ENCODE assay signal across 15 cellular contexts in the genomic region with DNA sequence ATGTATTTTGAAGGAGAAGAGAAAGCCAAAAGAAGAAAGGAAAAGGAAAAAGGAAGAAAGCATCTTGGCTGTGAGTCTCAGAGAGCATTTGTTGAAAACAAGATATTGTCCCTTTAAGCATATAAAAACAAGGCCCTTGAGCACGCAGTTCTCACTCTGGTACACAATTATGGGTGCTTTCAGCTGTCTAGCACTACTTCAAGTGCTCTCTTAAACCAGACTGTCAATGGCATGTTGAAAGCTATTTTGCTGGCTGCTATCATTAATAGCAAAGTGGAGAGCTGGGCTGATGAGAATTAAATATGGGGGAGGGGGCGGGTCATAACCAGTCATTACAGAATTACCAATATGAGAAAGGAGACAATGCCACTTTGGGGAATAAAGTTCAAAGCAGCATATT. TPM values are rescaled to one million over a fixed set of nuclear protein-coding genes. Genes with fewer than 3 reads are reported as not detected.
DNase-seq lines count a peak whose midpoint lies in the region; ATAC-seq and TF ChIP-seq lines count a peak whose summit lies in the region.
"Had no signal": no experiment of that assay in that cellular context is flagged by ENCODE, and none has a peak within 500 bp of the region (broad histone marks: within the 10 kb centered on the region; RNA-seq: fewer than 3 reads in every experiment).

No MANE protein-coding gene starts in this region.

- H3K27me3 ChIP-seq in heart left ventricle, result no peaks in the 10 kb centered on the region
- H3K27me3 ChIP-seq: SJCRH30 had no signal

- no peak for TF ChIP-seq CTCF in heart left ventricle (IDR thresholded peaks at IDR 0.05)
- no peak for TF ChIP-seq CTCF in mesothelial cell of epicardium (IDR thresholded peaks at IDR 0.05; ENCODE audit: unreplicated experiment)

- intact Hi-C loops in heart left ventricle (cut with DNase I), result no loop called here

- no peak overlapping the region for H3K27ac Mint-ChIP-seq in stimulated activated effector memory CD8-positive, alpha-beta T cell treated with anti-CD3 and anti-CD28 coated beads, Interleukin-12 subunit alpha, Interleukin-12 subunit beta, amount 100 ng/mL, for 72 hours
- no peak overlapping the region for H3K27ac Mint-ChIP-seq in mesothelial cell of epicardium

- H3K27me3 Mint-ChIP-seq in mesothelial cell of epicardium (ENCODE audit: low read depth), result no peaks in the 10 kb centered on the region

- H3K36me3 Mint-ChIP-seq in stimulated activated effector memory CD8-positive, alpha-beta T cell treated with anti-CD3 and anti-CD28 coated beads, Interleukin-12 subunit alpha, Interleukin-12 subunit beta, amount 100 ng/mL, for 72 hours, result peaks cover 97% of the 10 kb centered on the region
- peaks cover 44% of the 10 kb centered on the region for H3K36me3 Mint-ChIP-seq in mesothelial cell of epicardium

- peaks cover 99% of the 10 kb centered on the region for H3K4me1 Mint-ChIP-seq in stimulated activated effector memory CD8-positive, alpha-beta T cell treated with anti-CD3 and anti-CD28 coated beads, Interleukin-12 subunit alpha, Interleukin-12 subunit beta, amount 100 ng/mL, for 72 hours
- peaks cover 73% of the 10 kb centered on the region for H3K4me1 Mint-ChIP-seq in mesothelial cell of epicardium

- TF ChIP-seq POLR2A in heart left ventricle (IDR thresholded peaks at IDR 0.05), result no peak

- peaks cover 0 to 95% (median 18%) of the 10 kb centered on the region in 9 donors for H3K36me3 ChIP-seq in heart left ventricle

- H3K4me3 Mint-ChIP-seq in stimulated activated effector memory CD8-positive, alpha-beta T cell treated with anti-CD3 and anti-CD28 coated beads, Interleukin-12 subunit alpha, Interleukin-12 subunit beta, amount 100 ng/mL, for 72 hours, result peak overlapping the region; percentile 15
- H3K4me3 Mint-ChIP-seq in mesothelial cell of epicardium, result no peak overlapping the region

- H3K4me1 ChIP-seq in heart left ventricle, result peaks cover 0 to 98% (median 40%) of the 10 kb centered on the region in 12 donors

- peak overlapping the region in 2 of 12 donors; percentile 23 to 72 for H3K27ac ChIP-seq in heart left ventricle
- H3K27ac ChIP-seq: SJCRH30, thoracic aorta had no signal

- H3K4me3 ChIP-seq in heart left ventricle, result peak overlapping the region in 4 of 12 donors; percentile 2 to 29 (median 8)
- H3K4me3 ChIP-seq: SJCRH30, thoracic aorta had no signal

- peak; percentile 74 to 87 (median 77) for ATAC-seq in heart left ventricle
- no peak for ATAC-seq in stimulated activated effector memory CD8-positive, alpha-beta T cell treated with anti-CD3 and anti-CD28 coated beads, Interleukin-12 subunit alpha, Interleukin-12 subunit beta, amount 100 ng/mL, for 72 hours
- ATAC-seq in GM19328 (IDR thresholded peaks at IDR 0.05; ENCODE audit: unreplicated experiment), result no peak
- ATAC-seq in HG03095 (IDR thresholded peaks at IDR 0.05; ENCODE audit: unreplicated experiment), result no peak

- DNase-seq in NCI-H1105 (lab: John Stamatoyannopoulos, UW) (peak; percentile 95), NCI-H345 treated with DMSO at 0.1 percent for 48 hours (lab: John Stamatoyannopoulos, UW; ENCODE audit: unreplicated experiment) (peak; percentile 65), heart left ventricle (peak in 1 of 5 donors; percentile 4), mesothelial cell of epicardium (ENCODE audit: low spot score in 2 of 2, unreplicated experiment in 2 of 2) (no peak), NCI-H446 (lab: John Stamatoyannopoulos, UW) (no peak)
- DNase-seq in stimulated activated effector memory CD8-positive, alpha-beta T cell treated with anti-CD3 and anti-CD28 coated beads, Interleukin-12 subunit alpha, Interleukin-12 subunit beta, amount 100 ng/mL, for 72 hours (ENCODE audit: low spot score in 2 of 2), result no peak
- DNase-seq: activated CD4-positive, alpha-beta T cell treated with anti-CD3 and anti-CD28 coated beads, Interleukin-2, amount 50 U/mL, for 4 hours; AML-193; aorta; DND-41; NK-92 treated with Interleukin-12 subunit alpha and Interleukin-12 subunit beta, amount 100 ng/mL, for 24 hours; SJCRH30 had no signal

- WGBS in heart left ventricle, 4 donors, result 42 to 59% (median 51%) methylated on average over 2 of the region's 2 CpGs

- H3K9me3 ChIP-seq in heart left ventricle, result no peaks in the 10 kb centered on the region
- H3K9me3 ChIP-seq: SJCRH30, thoracic aorta had no signal

- no peaks in the 10 kb centered on the region for H3K9me3 Mint-ChIP-seq in stimulated activated effector memory CD8-positive, alpha-beta T cell treated with anti-CD3 and anti-CD28 coated beads, Interleukin-12 subunit alpha, Interleukin-12 subunit beta, amount 100 ng/mL, for 72 hours
- no peaks in the 10 kb centered on the region for H3K9me3 Mint-ChIP-seq in mesothelial cell of epicardium

RNA-seq across cellular contexts. Expression of a gene that starts 9.3 kb away (rescaled TPM):
- total RNA-seq in heart left ventricle (10 to 100 TPM in 7 of 9 donors, 1 to 10 TPM in 2; 9.3 to 49.6 (median 16.4) TPM), mesothelial cell of epicardium (147 to 165 TPM (median 156 TPM) in 3 replicates)
- 10 to 100 TPM in 1 of 2 donors, 1 to 10 TPM in 1; 4.8 to 16.5 TPM for polyA plus RNA-seq in heart left ventricle

Comparison
In these comparisons a context has a peak if more than half of its experiments do, and no peak if none do; other contexts are left out.
1. DNase-seq: peak in NCI-H1105 (single experiment) and NCI-H345 treated with DMSO at 0.1 percent for 48 hours (single experiment); none in stimulated activated effector memory CD8-positive, alpha-beta T cell treated with anti-CD3 and anti-CD28 coated beads, Interleukin-12 subunit alpha, Interleukin-12 subunit beta, amount 100 ng/mL, for 72 hours (0 of 2), mesothelial cell of epicardium (0 of 2) and NCI-H446 (0 of 2).
2. ATAC-seq: peak in heart left ventricle (4 of 4); none in stimulated activated effector memory CD8-positive, alpha-beta T cell treated with anti-CD3 and anti-CD28 coated beads, Interleukin-12 subunit alpha, Interleukin-12 subunit beta, amount 100 ng/mL, for 72 hours (single experiment), GM19328 (single experiment) and HG03095 (single experiment).